ENCODE assay signal across 13 cellular contexts in genomic region chr1:206169794-206170193, GRCh38. TPM values are rescaled to one million over a fixed set of nuclear protein-coding genes. Genes with fewer than 3 reads are reported as not detected.
"Had no signal": no experiment of that assay in that cellular context is flagged by ENCODE, and none has a peak within 500 bp of the region (broad histone marks: within the 10 kb centered on the region; RNA-seq: fewer than 3 reads in every experiment).

No MANE protein-coding gene starts in this region.

RNA-seq across cellular contexts. Expression of gene AVPR1B, which starts 52.6 kb away (rescaled TPM):
- total RNA-seq: activated CD4-positive, alpha-beta T cell treated with anti-CD3 and anti-CD28 coated beads, Interleukin-2, amount 10 ng/mL, durations not matched to agents 7 days and 5 days; activated CD8-positive, alpha-beta memory T cell treated with anti-CD3 and anti-CD28 coated beads, Interleukin-2, amount 10 ng/mL, durations not matched to agents 7 days and 5 days; activated CD8-positive, alpha-beta T cell treated with anti-CD3 and anti-CD28 coated beads for 36 hours; endothelial cell of umbilical vein; esophagus squamous epithelium; heart right ventricle; lung; neural crest cell; occipital lobe; right lobe of liver; smooth muscle cell; temporal lobe had no signal
- polyA plus RNA-seq: endothelial cell of umbilical vein; heart right ventricle; lung; naive thymus-derived CD4-positive, alpha-beta T cell; smooth muscle cell had no signal
